In the genomic region with DNA sequence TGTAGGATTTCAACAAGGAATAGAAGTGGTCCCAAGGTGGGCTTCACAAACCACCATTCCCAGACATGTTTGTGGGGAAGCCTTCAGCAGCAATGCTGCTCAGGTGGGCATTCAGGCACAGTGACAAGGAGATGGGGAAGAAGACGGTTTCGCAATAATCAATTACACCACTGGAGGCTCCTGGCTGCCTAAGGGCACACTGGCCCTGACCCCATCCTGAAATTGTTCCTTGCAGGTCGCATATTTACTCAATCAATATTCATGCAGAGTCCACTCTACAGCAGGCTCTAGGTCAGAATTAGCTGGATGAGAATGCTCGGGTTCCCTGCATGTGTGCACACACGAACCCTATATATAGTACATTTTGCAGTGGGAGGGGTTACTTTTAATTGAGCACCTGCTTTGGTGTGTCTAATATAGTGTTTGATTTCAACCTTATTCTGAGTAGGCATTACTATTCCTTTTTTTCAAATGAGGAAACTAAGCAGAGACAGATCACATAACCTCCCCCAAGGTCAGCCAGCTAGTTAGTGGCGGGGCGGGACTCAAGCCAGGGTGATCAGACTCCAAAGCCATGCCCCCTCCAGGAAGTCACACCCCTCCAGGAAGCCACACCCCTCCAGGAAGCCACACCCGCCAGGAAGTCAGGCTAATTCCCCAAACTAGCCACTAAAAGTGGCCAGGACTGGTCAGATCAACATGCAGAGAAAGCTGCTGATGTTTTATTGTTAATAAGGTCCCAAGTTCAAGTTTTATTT, we compare ENCODE assay signal across 1 cellular context.
TF ChIP-seq lines count a peak whose summit lies in the region.

No MANE protein-coding gene starts in this region.

TF ChIP-seq in K562, 482 proteins besides CTCF, POLR2A, EP300 and RAD21 (continued from another document and continues in another):
- TF ChIP-seq, protein P1, sequence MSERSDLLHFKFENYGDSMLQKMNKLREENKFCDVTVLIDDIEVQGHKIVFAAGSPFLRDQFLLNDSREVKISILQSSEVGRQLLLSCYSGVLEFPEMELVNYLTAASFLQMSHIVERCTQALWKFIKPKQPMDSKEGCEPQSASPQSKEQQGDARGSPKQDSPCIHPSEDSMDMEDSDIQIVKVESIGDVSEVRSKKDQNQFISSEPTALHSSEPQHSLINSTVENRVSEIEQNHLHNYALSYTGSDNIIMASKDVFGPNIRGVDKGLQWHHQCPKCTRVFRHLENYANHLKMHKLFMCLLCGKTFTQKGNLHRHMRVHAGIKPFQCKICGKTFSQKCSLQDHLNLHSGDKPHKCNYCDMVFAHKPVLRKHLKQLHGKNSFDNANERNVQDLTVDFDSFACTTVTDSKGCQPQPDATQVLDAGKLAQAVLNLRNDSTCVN (CRISPR knock-in tag; IDR thresholded peaks at IDR 0.05): no peak
- TF ChIP-seq RFX5 (IDR thresholded peaks at IDR 0.05; ENCODE audit: low read depth, low read length) (no peak), IRF2 (CRISPR knock-in tag; IDR thresholded peaks at IDR 0.05) (no peak), CBX3 (IDR thresholded peaks at IDR 0.05; ENCODE audit: borderline replicate concordance in 1 of 2, low read length in 2 of 2) (no peak), POLR2G (IDR thresholded peaks at IDR 0.05; ENCODE audit: low read depth, low read length) (peak; percentile 47; the same call in 1 of the 2 replicates), ARID2 (IDR thresholded peaks at IDR 0.05) (no peak), ZBTB7A (IDR thresholded peaks at IDR 0.05; ENCODE audit: borderline replicate concordance, control insufficient read depth, low read depth, low read length) (no peak), KDM5B (IDR thresholded peaks at IDR 0.05; ENCODE audit: insufficient replicate concordance, low read depth, low read length) (peak; percentile 62), ETV1 (tag; conservative IDR thresholded peaks at IDR 0.05; ENCODE audit: low read depth) (peak; percentile 57; the same call in 1 of the 2 replicates), BHLHE40 (IDR thresholded peaks at IDR 0.05; ENCODE audit: low read length) (no peak), ZNF507 (tag; conservative IDR thresholded peaks at IDR 0.05) (no peak), TRIM28 (IDR thresholded peaks at IDR 0.05) (no peak), ZNF23 (CRISPR knock-in tag; IDR thresholded peaks at IDR 0.05) (no peak), ARHGAP35 (IDR thresholded peaks at IDR 0.05; ENCODE audit: partially characterized antibody) (no peak), GTF2E2 (tag; IDR thresholded peaks at IDR 0.05) (peak; percentile 25; the same call in 1 of the 2 replicates), HNRNPLL (IDR thresholded peaks at IDR 0.05; ENCODE audit: low read depth, low read length, poor library complexity, severe bottlenecking) (no peak), NCOA6 (IDR thresholded peaks at IDR 0.05) (no peak), ZNF184 (CRISPR knock-in tag; IDR thresholded peaks at IDR 0.05) (no peak), PURB (CRISPR knock-in tag; IDR thresholded peaks at IDR 0.05; ENCODE audit: low read depth) (no peak), HNRNPL (IDR thresholded peaks at IDR 0.05; ENCODE audit: low read depth, low read length) (no peak), POU5F1 (IDR thresholded peaks at IDR 0.05; ENCODE audit: borderline replicate concordance, low read depth, low read length, partially characterized antibody) (no peak), SRSF1 (IDR thresholded peaks at IDR 0.05; ENCODE audit: low read depth, low read length) (no peak), PHF8 (IDR thresholded peaks at IDR 0.05; ENCODE audit: borderline replicate concordance, low read length) (no peak), JUN (IDR thresholded peaks at IDR 0.05; ENCODE audit: borderline replicate concordance, low read depth, low read length) (no peak), JUN (CRISPR knock-in tag; IDR thresholded peaks at IDR 0.05; ENCODE audit: borderline replicate concordance) (no peak), ZNF3 (CRISPR knock-in tag; IDR thresholded peaks at IDR 0.05) (no peak), CREM (IDR thresholded peaks at IDR 0.05; ENCODE audit: low read depth) (no peak), SRSF9 (IDR thresholded peaks at IDR 0.05; ENCODE audit: borderline replicate concordance, low read depth, low read length) (no peak), TGIF2 (CRISPR knock-in tag; IDR thresholded peaks at IDR 0.05) (no peak), SP2 (IDR thresholded peaks at IDR 0.05; ENCODE audit: extremely low read depth, low read depth, low read length, poor library complexity, severe bottlenecking) (no peak), NRF1 (conservative IDR thresholded peaks at IDR 0.05 in 1 of 2, IDR thresholded peaks at IDR 0.05 in 1 of 2) (peak; percentile 52 to 54; a peak in 3 of 4 replicates), ZNF696 (CRISPR knock-in tag; conservative IDR thresholded peaks at IDR 0.05) (no peak), RBM15 (IDR thresholded peaks at IDR 0.05; ENCODE audit: insufficient read depth, low read length) (no peak), MAZ (CRISPR knock-in tag; conservative IDR thresholded peaks at IDR 0.05 in 1 of 2, IDR thresholded peaks at IDR 0.05 in 1 of 2) (0 out of 4 replicates have a peak, but pooled peaks of 1 of the 2 experiments have one; percentile 35), NFIX (CRISPR knock-in tag; IDR thresholded peaks at IDR 0.05; ENCODE audit: low read depth) (no peak), ZC3H8 (IDR thresholded peaks at IDR 0.05) (no peak), HNRNPK (IDR thresholded peaks at IDR 0.05; ENCODE audit: low read depth, low read length, poor library complexity, severe bottlenecking) (no peak), KLF10 (CRISPR knock-in tag; IDR thresholded peaks at IDR 0.05) (no peak), CBFB (CRISPR knock-in tag; IDR thresholded peaks at IDR 0.05) (no peak), PHTF2 (CRISPR knock-in tag; IDR thresholded peaks at IDR 0.05) (no peak), HDAC3 (IDR thresholded peaks at IDR 0.05; ENCODE audit: borderline replicate concordance, partially characterized antibody) (no peak), ZNF41 (CRISPR knock-in tag; conservative IDR thresholded peaks at IDR 0.05) (no peak), ZFX (CRISPR knock-in tag; IDR thresholded peaks at IDR 0.05) (no peak), NR1H2 (CRISPR knock-in tag; IDR thresholded peaks at IDR 0.05) (no peak), KHSRP (IDR thresholded peaks at IDR 0.05) (no peak), TBP (optimal IDR thresholded peaks at IDR 0.05; ENCODE audit: low read depth, low read length) (peak; percentile 92)
- TF ChIP-seq, protein P2, sequence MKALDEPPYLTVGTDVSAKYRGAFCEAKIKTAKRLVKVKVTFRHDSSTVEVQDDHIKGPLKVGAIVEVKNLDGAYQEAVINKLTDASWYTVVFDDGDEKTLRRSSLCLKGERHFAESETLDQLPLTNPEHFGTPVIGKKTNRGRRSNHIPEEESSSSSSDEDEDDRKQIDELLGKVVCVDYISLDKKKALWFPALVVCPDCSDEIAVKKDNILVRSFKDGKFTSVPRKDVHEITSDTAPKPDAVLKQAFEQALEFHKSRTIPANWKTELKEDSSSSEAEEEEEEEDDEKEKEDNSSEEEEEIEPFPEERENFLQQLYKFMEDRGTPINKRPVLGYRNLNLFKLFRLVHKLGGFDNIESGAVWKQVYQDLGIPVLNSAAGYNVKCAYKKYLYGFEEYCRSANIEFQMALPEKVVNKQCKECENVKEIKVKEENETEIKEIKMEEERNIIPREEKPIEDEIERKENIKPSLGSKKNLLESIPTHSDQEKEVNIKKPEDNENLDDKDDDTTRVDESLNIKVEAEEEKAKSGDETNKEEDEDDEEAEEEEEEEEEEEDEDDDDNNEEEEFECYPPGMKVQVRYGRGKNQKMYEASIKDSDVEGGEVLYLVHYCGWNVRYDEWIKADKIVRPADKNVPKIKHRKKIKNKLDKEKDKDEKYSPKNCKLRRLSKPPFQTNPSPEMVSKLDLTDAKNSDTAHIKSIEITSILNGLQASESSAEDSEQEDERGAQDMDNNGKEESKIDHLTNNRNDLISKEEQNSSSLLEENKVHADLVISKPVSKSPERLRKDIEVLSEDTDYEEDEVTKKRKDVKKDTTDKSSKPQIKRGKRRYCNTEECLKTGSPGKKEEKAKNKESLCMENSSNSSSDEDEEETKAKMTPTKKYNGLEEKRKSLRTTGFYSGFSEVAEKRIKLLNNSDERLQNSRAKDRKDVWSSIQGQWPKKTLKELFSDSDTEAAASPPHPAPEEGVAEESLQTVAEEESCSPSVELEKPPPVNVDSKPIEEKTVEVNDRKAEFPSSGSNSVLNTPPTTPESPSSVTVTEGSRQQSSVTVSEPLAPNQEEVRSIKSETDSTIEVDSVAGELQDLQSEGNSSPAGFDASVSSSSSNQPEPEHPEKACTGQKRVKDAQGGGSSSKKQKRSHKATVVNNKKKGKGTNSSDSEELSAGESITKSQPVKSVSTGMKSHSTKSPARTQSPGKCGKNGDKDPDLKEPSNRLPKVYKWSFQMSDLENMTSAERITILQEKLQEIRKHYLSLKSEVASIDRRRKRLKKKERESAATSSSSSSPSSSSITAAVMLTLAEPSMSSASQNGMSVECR (CRISPR knock-in tag; IDR thresholded peaks at IDR 0.05): no peak
- TF ChIP-seq, protein P3, sequence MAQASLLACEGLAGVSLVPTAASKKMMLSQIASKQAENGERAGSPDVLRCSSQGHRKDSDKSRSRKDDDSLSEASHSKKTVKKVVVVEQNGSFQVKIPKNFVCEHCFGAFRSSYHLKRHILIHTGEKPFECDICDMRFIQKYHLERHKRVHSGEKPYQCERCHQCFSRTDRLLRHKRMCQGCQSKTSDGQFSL (CRISPR knock-in tag; IDR thresholded peaks at IDR 0.05): no peak
- TF ChIP-seq, protein P3 (tag; IDR thresholded peaks at IDR 0.05): no peak
- TF ChIP-seq, protein P4, sequence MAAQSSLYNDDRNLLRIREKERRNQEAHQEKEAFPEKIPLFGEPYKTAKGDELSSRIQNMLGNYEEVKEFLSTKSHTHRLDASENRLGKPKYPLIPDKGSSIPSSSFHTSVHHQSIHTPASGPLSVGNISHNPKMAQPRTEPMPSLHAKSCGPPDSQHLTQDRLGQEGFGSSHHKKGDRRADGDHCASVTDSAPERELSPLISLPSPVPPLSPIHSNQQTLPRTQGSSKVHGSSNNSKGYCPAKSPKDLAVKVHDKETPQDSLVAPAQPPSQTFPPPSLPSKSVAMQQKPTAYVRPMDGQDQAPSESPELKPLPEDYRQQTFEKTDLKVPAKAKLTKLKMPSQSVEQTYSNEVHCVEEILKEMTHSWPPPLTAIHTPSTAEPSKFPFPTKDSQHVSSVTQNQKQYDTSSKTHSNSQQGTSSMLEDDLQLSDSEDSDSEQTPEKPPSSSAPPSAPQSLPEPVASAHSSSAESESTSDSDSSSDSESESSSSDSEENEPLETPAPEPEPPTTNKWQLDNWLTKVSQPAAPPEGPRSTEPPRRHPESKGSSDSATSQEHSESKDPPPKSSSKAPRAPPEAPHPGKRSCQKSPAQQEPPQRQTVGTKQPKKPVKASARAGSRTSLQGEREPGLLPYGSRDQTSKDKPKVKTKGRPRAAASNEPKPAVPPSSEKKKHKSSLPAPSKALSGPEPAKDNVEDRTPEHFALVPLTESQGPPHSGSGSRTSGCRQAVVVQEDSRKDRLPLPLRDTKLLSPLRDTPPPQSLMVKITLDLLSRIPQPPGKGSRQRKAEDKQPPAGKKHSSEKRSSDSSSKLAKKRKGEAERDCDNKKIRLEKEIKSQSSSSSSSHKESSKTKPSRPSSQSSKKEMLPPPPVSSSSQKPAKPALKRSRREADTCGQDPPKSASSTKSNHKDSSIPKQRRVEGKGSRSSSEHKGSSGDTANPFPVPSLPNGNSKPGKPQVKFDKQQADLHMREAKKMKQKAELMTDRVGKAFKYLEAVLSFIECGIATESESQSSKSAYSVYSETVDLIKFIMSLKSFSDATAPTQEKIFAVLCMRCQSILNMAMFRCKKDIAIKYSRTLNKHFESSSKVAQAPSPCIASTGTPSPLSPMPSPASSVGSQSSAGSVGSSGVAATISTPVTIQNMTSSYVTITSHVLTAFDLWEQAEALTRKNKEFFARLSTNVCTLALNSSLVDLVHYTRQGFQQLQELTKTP (IDR thresholded peaks at IDR 0.05; ENCODE audit: low read depth in 1 of 2, partially characterized antibody in 2 of 2): no peak
- TF ChIP-seq, protein P5, sequence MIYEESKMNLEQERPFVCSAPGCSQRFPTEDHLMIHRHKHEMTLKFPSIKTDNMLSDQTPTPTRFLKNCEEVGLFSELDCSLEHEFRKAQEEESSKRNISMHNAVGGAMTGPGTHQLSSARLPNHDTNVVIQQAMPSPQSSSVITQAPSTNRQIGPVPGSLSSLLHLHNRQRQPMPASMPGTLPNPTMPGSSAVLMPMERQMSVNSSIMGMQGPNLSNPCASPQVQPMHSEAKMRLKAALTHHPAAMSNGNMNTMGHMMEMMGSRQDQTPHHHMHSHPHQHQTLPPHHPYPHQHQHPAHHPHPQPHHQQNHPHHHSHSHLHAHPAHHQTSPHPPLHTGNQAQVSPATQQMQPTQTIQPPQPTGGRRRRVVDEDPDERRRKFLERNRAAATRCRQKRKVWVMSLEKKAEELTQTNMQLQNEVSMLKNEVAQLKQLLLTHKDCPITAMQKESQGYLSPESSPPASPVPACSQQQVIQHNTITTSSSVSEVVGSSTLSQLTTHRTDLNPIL (CRISPR knock-in tag; IDR thresholded peaks at IDR 0.05): no peak
- TF ChIP-seq, protein P6, sequence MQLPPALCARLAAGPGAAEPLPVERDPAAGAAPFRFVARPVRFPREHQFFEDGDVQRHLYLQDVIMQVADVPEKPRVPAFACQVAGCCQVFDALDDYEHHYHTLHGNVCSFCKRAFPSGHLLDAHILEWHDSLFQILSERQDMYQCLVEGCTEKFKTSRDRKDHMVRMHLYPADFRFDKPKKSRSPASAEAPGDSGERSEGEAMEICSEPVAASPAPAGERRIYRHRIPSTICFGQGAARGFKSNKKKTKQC (CRISPR knock-in tag; IDR thresholded peaks at IDR 0.05): no peak
- TF ChIP-seq, protein P7, sequence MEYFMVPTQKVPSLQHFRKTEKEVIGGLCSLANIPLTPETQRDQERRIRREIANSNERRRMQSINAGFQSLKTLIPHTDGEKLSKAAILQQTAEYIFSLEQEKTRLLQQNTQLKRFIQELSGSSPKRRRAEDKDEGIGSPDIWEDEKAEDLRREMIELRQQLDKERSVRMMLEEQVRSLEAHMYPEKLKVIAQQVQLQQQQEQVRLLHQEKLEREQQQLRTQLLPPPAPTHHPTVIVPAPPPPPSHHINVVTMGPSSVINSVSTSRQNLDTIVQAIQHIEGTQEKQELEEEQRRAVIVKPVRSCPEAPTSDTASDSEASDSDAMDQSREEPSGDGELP (CRISPR knock-in tag; IDR thresholded peaks at IDR 0.05; ENCODE audit: borderline replicate concordance): peak; percentile 29; the same call in 1 of the 2 replicates
- TF ChIP-seq, protein P8, sequence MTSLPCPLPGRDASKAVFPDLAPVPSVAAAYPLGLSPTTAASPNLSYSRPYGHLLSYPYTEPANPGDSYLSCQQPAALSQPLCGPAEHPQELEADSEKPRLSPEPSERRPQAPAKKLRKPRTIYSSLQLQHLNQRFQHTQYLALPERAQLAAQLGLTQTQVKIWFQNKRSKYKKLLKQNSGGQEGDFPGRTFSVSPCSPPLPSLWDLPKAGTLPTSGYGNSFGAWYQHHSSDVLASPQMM (CRISPR knock-in tag; IDR thresholded peaks at IDR 0.05): no peak
- TF ChIP-seq, protein P9, sequence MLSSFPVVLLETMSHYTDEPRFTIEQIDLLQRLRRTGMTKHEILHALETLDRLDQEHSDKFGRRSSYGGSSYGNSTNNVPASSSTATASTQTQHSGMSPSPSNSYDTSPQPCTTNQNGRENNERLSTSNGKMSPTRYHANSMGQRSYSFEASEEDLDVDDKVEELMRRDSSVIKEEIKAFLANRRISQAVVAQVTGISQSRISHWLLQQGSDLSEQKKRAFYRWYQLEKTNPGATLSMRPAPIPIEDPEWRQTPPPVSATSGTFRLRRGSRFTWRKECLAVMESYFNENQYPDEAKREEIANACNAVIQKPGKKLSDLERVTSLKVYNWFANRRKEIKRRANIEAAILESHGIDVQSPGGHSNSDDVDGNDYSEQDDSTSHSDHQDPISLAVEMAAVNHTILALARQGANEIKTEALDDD (IDR thresholded peaks at IDR 0.05): peak; percentile 100
